Comparison of ENCODE assay signal across 18 cellular contexts in genomic region chr6:3895805-3896204, GRCh38. TPM values are rescaled to one million over a fixed set of nuclear protein-coding genes. Genes with fewer than 3 reads are reported as not detected.
A peak's percentile ranks its signal among the peaks of the same experiment; 100 is the strongest.
DNase-seq lines count a peak whose midpoint lies in the region; ATAC-seq, FAIRE-seq and TF ChIP-seq lines count a peak whose summit lies in the region.
"Had no signal": no experiment of that assay in that cellular context is flagged by ENCODE, and none has a peak within 500 bp of the region (broad histone marks: within the 10 kb centered on the region; RNA-seq: fewer than 3 reads in every experiment).

No MANE protein-coding gene starts in this region.

- H3K4me1 Mint-ChIP-seq in GM23338 (peaks cover 33% of the 10 kb centered on the region), brain (peaks cover 52% of the 10 kb centered on the region)
- H3K4me1 Mint-ChIP-seq: CD14-positive monocyte; CD4-positive, alpha-beta memory T cell had no signal

- in situ Hi-C loops in HepG2 (cut with HindIII; ENCODE audit: extremely low pct_ligation_motif_present, low pct_unique_long_range_greater_than_20kb) = no loop called here

- intact Hi-C loops in HepG2 (cut with micrococcal nuclease; ENCODE audit: unreplicated experiment) = no loop called here
- intact Hi-C loops in thyroid gland (cut with DNase I) = no loop called here
- intact Hi-C loops in left lung (cut with DNase I) = no loop called here

- no TSS peak for BruUV-seq in HepG2 (replicated peaks; lab: Mats Ljungman, UMichigan)

- 72% methylated on average over 5 of the region's 5 CpGs for WGBS in HepG2 (ENCODE audit: low lambda C conversion rate)
- WGBS in thyroid gland, 2 donors = 82 to 85% methylated on average over 5 of the region's 5 CpGs

- no peaks in the 10 kb centered on the region; the same call in none of the 2 replicates for H3F3A ChIP-seq in GM23338 (replicated peaks; ENCODE audit: low read depth)

- H3K9ac ChIP-seq in HepG2 (ENCODE audit: insufficient read depth, low read depth, low read length) = no peak overlapping the region
- H3K9ac ChIP-seq: BLaER1 had no signal

- no peak for TF ChIP-seq RAD21 in HepG2 (CRISPR knock-in tag; IDR thresholded peaks at IDR 0.05)

- no peak overlapping the region for H3K27ac Mint-ChIP-seq in GM23338
- peak overlapping the region in 4 of 5 experiments; percentile 7 to 92 (median 82) for H3K27ac Mint-ChIP-seq in brain
- H3K27ac Mint-ChIP-seq: CD4-positive, alpha-beta memory T cell; HFFc6 had no signal

- no peak for FAIRE-seq in HepG2 (lab: Jason Lieb, UNC)
- FAIRE-seq: GM12878, H54, HTR-8/SVneo had no signal

- H3K79me2 ChIP-seq in GM23338 (replicated peaks; ENCODE audit: insufficient read depth) (no peaks in the 10 kb centered on the region), HepG2 (ENCODE audit: insufficient read depth, low read length) (no peaks in the 10 kb centered on the region)

- no peak for TF ChIP-seq CTCF in GM23338 (conservative IDR thresholded peaks at IDR 0.05; ENCODE audit: low read depth in 2 of 2)
- no peak for TF ChIP-seq CTCF in brain (conservative IDR thresholded peaks at IDR 0.05)
- no peak for TF ChIP-seq CTCF in HepG2 (CRISPR knock-in tag; IDR thresholded peaks at IDR 0.05)
- TF ChIP-seq CTCF in thyroid gland (IDR thresholded peaks at IDR 0.05) = no peak
- no peak for TF ChIP-seq CTCF in left lung (IDR thresholded peaks at IDR 0.05)

- ATAC-seq in GM23338 = no peak
- ATAC-seq in HepG2 = no peak
- ATAC-seq in left lung = no peak
- ATAC-seq: GM12878 had no signal

- no peak overlapping the region for H3K27ac ChIP-seq in GM23338 (ENCODE audit: low read depth)
- no peak overlapping the region for H3K27ac ChIP-seq in HepG2 (ENCODE audit: extremely low read length, insufficient read depth, low read length)
- peak overlapping the region; percentile 67 to 73 (median 68) for H3K27ac ChIP-seq in thyroid gland
- no peak overlapping the region for H3K27ac ChIP-seq in left lung
- H3K27ac ChIP-seq: BLaER1 had no signal

- CTCF ChIA-PET in HepG2 (lab: Yijun Ruan, JAX; ENCODE audit: low intra/inter-chr PET ratio, low total read pairs) = no interaction called here

- no peak overlapping the region for H3K4me3 Mint-ChIP-seq in GM23338
- no peak overlapping the region for H3K4me3 Mint-ChIP-seq in brain
- H3K4me3 Mint-ChIP-seq: CD14-positive monocyte; CD4-positive, alpha-beta memory T cell; HFFc6 had no signal

- H3K27me3 ChIP-seq in GM23338 (ENCODE audit: insufficient read depth) = no peaks in the 10 kb centered on the region
- H3K27me3 ChIP-seq in HepG2 (ENCODE audit: control insufficient read depth in 1 of 2, insufficient read depth in 2 of 2, low read length in 2 of 2) = no peaks in the 10 kb centered on the region
- no peaks in the 10 kb centered on the region for H3K27me3 ChIP-seq in thyroid gland
- H3K27me3 ChIP-seq in left lung = no peaks in the 10 kb centered on the region
- H3K27me3 ChIP-seq: BLaER1 had no signal

- H4K20me1 ChIP-seq in GM23338 (replicated peaks; ENCODE audit: insufficient read depth) = no peaks in the 10 kb centered on the region
- no peaks in the 10 kb centered on the region for H4K20me1 ChIP-seq in HepG2 (ENCODE audit: insufficient read depth, low read length)
- H4K20me1 ChIP-seq: BLaER1 had no signal

- no peak for TF ChIP-seq EP300 in HepG2 (IDR thresholded peaks at IDR 0.05; ENCODE audit: low read depth in 2 of 2, low read length in 2 of 2)
- no peak for TF ChIP-seq EP300 in HepG2 (CRISPR knock-in tag; IDR thresholded peaks at IDR 0.05; ENCODE audit: borderline replicate concordance)

- H3K9me2 ChIP-seq in GM23338 (ENCODE audit: insufficient read depth) = peaks cover 6% of the 10 kb centered on the region; the same call in 1 of the 2 replicates

- H3K4me3 ChIP-seq in GM23338 (no peak overlapping the region), HepG2 (replicated peaks in 1 of 3; ENCODE audit: insufficient read depth in 1 of 3, low read depth in 2 of 3, low read length in 3 of 3) (no peak overlapping the region), thyroid gland (replicated peaks in 1 of 3) (no peak overlapping the region), left lung (no peak overlapping the region)
- H3K4me3 ChIP-seq: BLaER1, GM12878 had no signal

- H3K9me3 ChIP-seq in HepG2 (ENCODE audit: low read length) (no peaks in the 10 kb centered on the region), thyroid gland (no peaks in the 10 kb centered on the region), left lung (no peaks in the 10 kb centered on the region)
- H3K9me3 ChIP-seq: BLaER1 had no signal

- H3K36me3 Mint-ChIP-seq in GM23338 (ENCODE audit: low read depth) (no peaks in the 10 kb centered on the region), brain (no peaks in the 10 kb centered on the region)
- H3K36me3 Mint-ChIP-seq: CD14-positive monocyte; CD4-positive, alpha-beta memory T cell had no signal

- H3K9me3 Mint-ChIP-seq in GM23338 = no peaks in the 10 kb centered on the region; the same call in 2 of the 3 replicates
- peaks cover 0 to 4% (median 3%) of the 10 kb centered on the region in 5 experiments for H3K9me3 Mint-ChIP-seq in brain
- H3K9me3 Mint-ChIP-seq: CD4-positive, alpha-beta memory T cell; HFFc6 had no signal

- peaks cover 28% of the 10 kb centered on the region for H3K4me1 ChIP-seq in GM23338 (ENCODE audit: insufficient read depth)
- H3K4me1 ChIP-seq in HepG2 (ENCODE audit: insufficient read depth, low read length) = peaks cover 70% of the 10 kb centered on the region
- H3K4me1 ChIP-seq in thyroid gland = peaks cover 6 to 40% of the 10 kb centered on the region in 2 donors
- H3K4me1 ChIP-seq in left lung = no peaks in the 10 kb centered on the region
- H3K4me1 ChIP-seq: BLaER1 had no signal

- TF ChIP-seq POLR2A in HepG2 (IDR thresholded peaks at IDR 0.05; ENCODE audit: insufficient read depth in 1 of 2, low read depth in 2 of 2, low read length in 2 of 2) (no peak), thyroid gland (IDR thresholded peaks at IDR 0.05) (no peak)

- H3K27me3 Mint-ChIP-seq in GM23338 (ENCODE audit: insufficient read depth, low read depth, poor library complexity) (peaks cover 12% of the 10 kb centered on the region), brain (peaks cover 5% of the 10 kb centered on the region)

- H2AFZ ChIP-seq in GM23338 (peak overlapping the region; percentile 30; the same call in 1 of the 2 replicates), HepG2 (ENCODE audit: low read length) (no peak overlapping the region)

- no peak for DNase-seq in GM23338 (ENCODE audit: low spot score)
- no peak for DNase-seq in HepG2 (ENCODE audit: low spot score)
- DNase-seq in thyroid gland = no peak
- DNase-seq in COLO829 (ENCODE audit: low spot score) = no peak
- no peak for DNase-seq in left lung
- no peak for DNase-seq in amniotic stem cell (lab: John Stamatoyannopoulos, UW)
- DNase-seq: 8988T; Calu3; CD4-positive, alpha-beta memory T cell; DMS79 treated with DMSO at 0.1 percent for 48 hours; HCEC 1CT; HFFc6 had no signal

- H3K4me2 ChIP-seq in GM23338 (peak overlapping the region; percentile 19), HepG2 (ENCODE audit: low read depth, low read length) (no peak overlapping the region)
- H3K4me2 ChIP-seq: BLaER1 had no signal

- POLR2A ChIA-PET in HepG2 (lab: Yijun Ruan, JAX) = interaction anchor here (1.3 to 4.2 kb wide), 4 partner anchors 10 to 27 kb away, joined by 3 to 38 read pairs (median 10); no protein-coding TSS in a partner anchor

- H3K36me3 ChIP-seq in GM23338 (ENCODE audit: insufficient read depth) (no peaks in the 10 kb centered on the region), HepG2 (replicated peaks in 1 of 2; ENCODE audit: control insufficient read depth in 1 of 2, insufficient read depth in 2 of 2, low read length in 2 of 2) (no peaks in the 10 kb centered on the region), thyroid gland (no peaks in the 10 kb centered on the region), left lung (no peaks in the 10 kb centered on the region)
- H3K36me3 ChIP-seq: BLaER1 had no signal

TF ChIP-seq in HepG2, 621 proteins besides CTCF, POLR2A, EP300 and RAD21 (continues in another document):
- TF ChIP-seq TAF15 (IDR thresholded peaks at IDR 0.05; ENCODE audit: low read depth, low read length, poor library complexity, severe bottlenecking) = no peak
- no peak for TF ChIP-seq SOX13 (IDR thresholded peaks at IDR 0.05)
- TF ChIP-seq SOX13 (CRISPR knock-in tag; conservative IDR thresholded peaks at IDR 0.05 in 1 of 2, IDR thresholded peaks at IDR 0.05 in 1 of 2) = peak in 1 of 2 experiments; percentile 42; a peak in 1 of 4 replicates
- TF ChIP-seq ZNF749 (CRISPR knock-in tag; IDR thresholded peaks at IDR 0.05; ENCODE audit: borderline replicate concordance) = no peak
- TF ChIP-seq ZNF234 (CRISPR knock-in tag; conservative IDR thresholded peaks at IDR 0.05) = no peak
- no peak for TF ChIP-seq FOXP1 (IDR thresholded peaks at IDR 0.05)
- peak; percentile 22; the same call in 1 of the 2 replicates for TF ChIP-seq FOXP1 (CRISPR knock-in tag; IDR thresholded peaks at IDR 0.05)

RNA-seq across cellular contexts. Expression of gene FAM50B, which starts 46.6 kb away (rescaled TPM):
- total RNA-seq in GM23338 (2014; rRNA removed; shearing (Covaris generic)) = 4.3 and 4.4 TPM in 2 replicates
- polyA plus RNA-seq in GM23338 (2016; fragmentation: Nextera tagmentation; extraction: Ambion mirVana) = 3.3 and 4.8 TPM in 2 replicates
- polyA plus RNA-seq in brain (ENCODE audit: insufficient read depth, low read depth, low replicate concordance) = 25.1 TPM
- not detected in 2 replicates for total RNA-seq in HepG2 (2016; rRNA removed; fragmentation: Illumina TruSeq; extraction: Trizol)
- not detected in 2 replicates for total RNA-seq in HepG2 (2016; cell fraction: cytosol; rRNA removed; fragmentation: Illumina TruSeq; extraction: Trizol; ENCODE audit: low read depth)
- not detected in 2 replicates for total RNA-seq in HepG2 (2016; cell fraction: insoluble cytoplasmic fraction; rRNA removed; fragmentation: Illumina TruSeq; extraction: Trizol)
- not detected in 2 replicates for total RNA-seq in HepG2 (2016; cell fraction: membrane; rRNA removed; fragmentation: Illumina TruSeq; extraction: Trizol)
- not detected in 2 replicates for total RNA-seq in HepG2 (2016; cell fraction: nucleus; rRNA removed; fragmentation: Illumina TruSeq; extraction: Trizol)
- 0.05 TPM in 1 of 2 replicates, not detected in the other for polyA plus RNA-seq in HepG2 (2011; rRNA removed)
- polyA plus RNA-seq in HepG2 (2011; cell fraction: cytosol; rRNA removed) = not detected in 2 replicates
- polyA plus RNA-seq in HepG2 (2011; cell fraction: nucleus; rRNA removed) = 0.07 TPM in 1 of 2 replicates, not detected in the other
- polyA plus RNA-seq in HepG2 (2012) = not detected in 2 replicates
- not detected in 2 replicates for polyA plus RNA-seq in HepG2 (2016; cell fraction: cytosol; fragmentation: Illumina TruSeq; extraction: Trizol; ENCODE audit: low read depth)
- not detected in 2 replicates for polyA plus RNA-seq in HepG2 (2016; cell fraction: insoluble cytoplasmic fraction; fragmentation: Illumina TruSeq; extraction: Trizol; ENCODE audit: low read depth)
- not detected in 2 replicates for polyA plus RNA-seq in HepG2 (2016; cell fraction: membrane; fragmentation: Illumina TruSeq; extraction: Trizol; ENCODE audit: low read depth)
- polyA plus RNA-seq in HepG2 (2016; cell fraction: nucleus; fragmentation: Illumina TruSeq; extraction: Trizol; ENCODE audit: insufficient read depth, low read depth) = not detected in 2 replicates
- polyA minus RNA-seq in HepG2 (2011; rRNA and poly(A)+ RNA removed; ENCODE audit: low replicate concordance) = 2.4 TPM in 1 of 2 replicates, not detected in the other
- not detected in 2 replicates for polyA minus RNA-seq in HepG2 (2011; cell fraction: cytosol; rRNA and poly(A)+ RNA removed)
- not detected in 2 replicates for polyA minus RNA-seq in HepG2 (2011; cell fraction: nucleus; rRNA and poly(A)+ RNA removed)
- 10 to 100 TPM; 18.4 to 40.9 (median 20.3) TPM for total RNA-seq in thyroid gland
- 10 to 100 TPM; 11.6 to 12.7 TPM for total RNA-seq in left lung

Comparison
In these comparisons a context has a peak if more than half of its experiments do, and no peak if none do; other contexts are left out.
1. H3K27ac ChIP-seq: peak in thyroid gland (3 of 3); none in GM23338 (single experiment), HepG2 (single experiment) and left lung (0 of 2).